ENCODE assay signal across 8 cellular contexts in genomic region chr2:76599732-76600368, GRCh38.
DNase-seq lines count a peak whose midpoint lies in the region; ATAC-seq and TF ChIP-seq lines count a peak whose summit lies in the region.

No MANE protein-coding gene starts in this region.

- H3K9ac ChIP-seq in PC-3 (ENCODE audit: low read length) = no peak overlapping the region

- POLR2A ChIA-PET in PC-3 (lab: Charles Lee; ENCODE audit: unreplicated experiment) = no interaction called here
- POLR2A ChIA-PET in CD8-positive, alpha-beta memory T cell (lab: Charles Lee) = no interaction called here

- CTCF ChIA-PET in PC-3 (lab: Charles Lee) = interaction anchor here (0.6 kb wide), 2 partner anchors 235 to 1757 kb away, joined by 3 to 4 read pairs; no protein-coding TSS in a partner anchor
- CTCF ChIA-PET in CD8-positive, alpha-beta memory T cell (lab: Charles Lee) = no interaction called here

- no peak overlapping the region for H3K4me2 ChIP-seq in PC-3 (ENCODE audit: low read length)

- no peaks in the 10 kb centered on the region for H3K4me1 ChIP-seq in PC-3 (ENCODE audit: insufficient read depth, low read length)
- no peaks in the 10 kb centered on the region for H3K4me1 ChIP-seq in CD8-positive, alpha-beta memory T cell (ENCODE audit: insufficient read depth, low read length)

- ATAC-seq in Right ventricle myocardium inferior (peak; percentile 81), PC-3 (peak; percentile 85)

- H3K27ac ChIP-seq in PC-3 (ENCODE audit: low read length) = no peak overlapping the region
- no peak overlapping the region for H3K27ac ChIP-seq in CD8-positive, alpha-beta memory T cell (ENCODE audit: low read depth, low read length)

- intact Hi-C loops in Right ventricle myocardium inferior (cut with DNase I) (loop anchor here (5.0 kb wide), 1 partner anchor 813 kb away; no protein-coding TSS in a partner anchor), cardiac septum (cut with DNase I) (loop anchor here (5.0 kb wide), 1 partner anchor 403 kb away; no protein-coding TSS in a partner anchor), PC-3 (cut with micrococcal nuclease) (loop anchor here (1.0 to 2.0 kb wide), 2 partner anchors 811 to 869 kb away; no protein-coding TSS in a partner anchor)

- no peaks in the 10 kb centered on the region for H4K20me1 ChIP-seq in PC-3 (ENCODE audit: low read length)

- no peaks in the 10 kb centered on the region for H3K36me3 Mint-ChIP-seq in CD8-positive, alpha-beta memory T cell

- H3K27me3 ChIP-seq in PC-3 (ENCODE audit: low read length) = no peaks in the 10 kb centered on the region
- no peaks in the 10 kb centered on the region for H3K27me3 ChIP-seq in CD8-positive, alpha-beta memory T cell (ENCODE audit: insufficient read depth, low read length, poor library complexity, severe bottlenecking)

- no peak for DNase-seq in Right ventricle myocardium inferior (ENCODE audit: missing footprints)
- no peak for DNase-seq in cardiac septum (ENCODE audit: low spot score)
- peak; percentile 2 for DNase-seq in HFF-Myc (ENCODE audit: extremely low read depth, low read depth)
- DNase-seq in LoVo (ENCODE audit: low spot score) = peak; percentile 75
- DNase-seq in PC-3 = peak; percentile 84
- DNase-seq in ecto neural progenitor cell (ENCODE audit: low spot score) = peak; percentile 72
- DNase-seq in lung microvascular endothelial cell (ENCODE audit: low read depth in 2 of 2) = peak; percentile 62 to 69
- DNase-seq in CD8-positive, alpha-beta memory T cell = no peak

- H2AFZ ChIP-seq in PC-3 (ENCODE audit: low read length) = no peak overlapping the region

- no peaks in the 10 kb centered on the region for H3K4me1 Mint-ChIP-seq in CD8-positive, alpha-beta memory T cell

- H3K4me3 ChIP-seq in HFF-Myc (replicated peaks; ENCODE audit: low read depth, low read length) (no peak overlapping the region), PC-3 (ENCODE audit: low read length) (no peak overlapping the region)
- H3K4me3 ChIP-seq in CD8-positive, alpha-beta memory T cell (ENCODE audit: low read length) = no peak overlapping the region

- no peaks in the 10 kb centered on the region for H3K9me3 ChIP-seq in PC-3 (ENCODE audit: low read length)
- no peaks in the 10 kb centered on the region for H3K9me3 ChIP-seq in CD8-positive, alpha-beta memory T cell (ENCODE audit: low read length)

- no peaks in the 10 kb centered on the region for H3F3A ChIP-seq in PC-3 (ENCODE audit: low read length, unreplicated experiment)

- peaks cover 7 to 16% (median 13%) of the 10 kb centered on the region in 5 donors for H3K9me3 Mint-ChIP-seq in CD8-positive, alpha-beta memory T cell

- no TSS peak for BruUV-seq in PC-3 (replicated peaks; lab: Mats Ljungman, UMichigan)

- no peaks in the 10 kb centered on the region for H3K27me3 Mint-ChIP-seq in CD8-positive, alpha-beta memory T cell

- TF ChIP-seq CTCF in HFF-Myc (IDR thresholded peaks at IDR 0.05; ENCODE audit: low read depth, low read length, missing control alignments) (peak; percentile 42), PC-3 (conservative IDR thresholded peaks at IDR 0.05; ENCODE audit: low read depth, low read length) (peak; percentile 89)

- no peaks in the 10 kb centered on the region for H3K79me2 ChIP-seq in PC-3 (ENCODE audit: low read length)

- no peaks in the 10 kb centered on the region for H3K36me3 ChIP-seq in PC-3 (ENCODE audit: low read depth, low read length)
- no peaks in the 10 kb centered on the region for H3K36me3 ChIP-seq in CD8-positive, alpha-beta memory T cell (ENCODE audit: insufficient read depth, low read length)

- no peak overlapping the region for H3K4me3 Mint-ChIP-seq in CD8-positive, alpha-beta memory T cell

- no peaks in the 10 kb centered on the region for H3K9me2 ChIP-seq in PC-3 (replicated peaks; ENCODE audit: low read length)

- H3K27ac Mint-ChIP-seq in CD8-positive, alpha-beta memory T cell = no peak overlapping the region

Comparison
In these comparisons a context has a peak if more than half of its experiments do, and no peak if none do; other contexts are left out.
1. DNase-seq: peak in HFF-Myc (single experiment), LoVo (single experiment), PC-3 (single experiment), ecto neural progenitor cell (single experiment) and lung microvascular endothelial cell (2 of 2); none in Right ventricle myocardium inferior (single experiment), cardiac septum (single experiment) and CD8-positive, alpha-beta memory T cell (0 of 5).